Comparison of ENCODE assay signal across 2 cellular contexts in the genomic region with DNA sequence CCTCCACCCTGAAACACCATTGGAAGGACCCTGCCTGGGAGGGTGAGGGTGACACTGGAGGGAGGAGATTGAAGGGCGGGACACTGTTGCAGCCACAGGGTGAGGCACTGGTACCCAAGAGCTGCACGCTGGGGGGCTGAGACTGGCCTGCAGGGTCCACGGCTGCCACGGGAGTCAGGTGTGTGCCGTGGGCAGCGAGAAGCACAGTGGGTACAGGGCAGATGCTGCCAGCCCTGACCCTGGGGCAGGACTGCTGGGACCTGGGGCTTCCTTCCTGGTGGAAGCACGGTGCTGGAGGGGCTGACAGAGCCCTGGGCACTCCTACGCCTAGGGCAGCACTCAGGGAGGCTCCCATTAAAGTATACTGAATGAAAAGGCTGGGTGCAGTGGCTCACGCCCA.
A peak's percentile ranks its signal among the peaks of the same experiment; 100 is the strongest.
TF ChIP-seq lines count a peak whose summit lies in the region.

No MANE protein-coding gene starts in this region.

TF ChIP-seq in H1, 55 proteins besides CTCF, POLR2A, EP300 and RAD21:
- TF ChIP-seq TAF1 (IDR thresholded peaks at IDR 0.05; ENCODE audit: low read depth, low read length) (no peak), KDM1A (IDR thresholded peaks at IDR 0.05; ENCODE audit: borderline replicate concordance, low read length) (no peak), RNF2 (IDR thresholded peaks at IDR 0.05; ENCODE audit: borderline replicate concordance, low read depth, low read length, missing control alignments, poor library complexity, severe bottlenecking) (no peak), HDAC6 (IDR thresholded peaks at IDR 0.05; ENCODE audit: low read depth, low read length) (no peak), CTBP2 (IDR thresholded peaks at IDR 0.05; ENCODE audit: borderline replicate concordance, insufficient read depth, insufficient read length, low read length) (no peak), KDM5A (IDR thresholded peaks at IDR 0.05; ENCODE audit: low read length) (no peak), PHF8 (conservative IDR thresholded peaks at IDR 0.05; ENCODE audit: low read depth, low read length) (no peak), BACH1 (IDR thresholded peaks at IDR 0.05; ENCODE audit: low read length) (no peak), NRF1 (IDR thresholded peaks at IDR 0.05; ENCODE audit: low read depth, low read length) (no peak), CBX8 (IDR thresholded peaks at IDR 0.05; ENCODE audit: borderline replicate concordance, low read depth, low read length) (no peak)
- TF ChIP-seq, protein P1, sequence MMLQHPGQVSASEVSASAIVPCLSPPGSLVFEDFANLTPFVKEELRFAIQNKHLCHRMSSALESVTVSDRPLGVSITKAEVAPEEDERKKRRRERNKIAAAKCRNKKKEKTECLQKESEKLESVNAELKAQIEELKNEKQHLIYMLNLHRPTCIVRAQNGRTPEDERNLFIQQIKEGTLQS (IDR thresholded peaks at IDR 0.05; ENCODE audit: insufficient read depth, low read depth, low read length): no peak
- TF ChIP-seq, protein P2, sequence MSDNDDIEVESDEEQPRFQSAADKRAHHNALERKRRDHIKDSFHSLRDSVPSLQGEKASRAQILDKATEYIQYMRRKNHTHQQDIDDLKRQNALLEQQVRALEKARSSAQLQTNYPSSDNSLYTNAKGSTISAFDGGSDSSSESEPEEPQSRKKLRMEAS (IDR thresholded peaks at IDR 0.05): no peak

TF ChIP-seq in HepG2, 621 proteins besides CTCF, POLR2A, EP300 and RAD21:
- TF ChIP-seq, protein P3, sequence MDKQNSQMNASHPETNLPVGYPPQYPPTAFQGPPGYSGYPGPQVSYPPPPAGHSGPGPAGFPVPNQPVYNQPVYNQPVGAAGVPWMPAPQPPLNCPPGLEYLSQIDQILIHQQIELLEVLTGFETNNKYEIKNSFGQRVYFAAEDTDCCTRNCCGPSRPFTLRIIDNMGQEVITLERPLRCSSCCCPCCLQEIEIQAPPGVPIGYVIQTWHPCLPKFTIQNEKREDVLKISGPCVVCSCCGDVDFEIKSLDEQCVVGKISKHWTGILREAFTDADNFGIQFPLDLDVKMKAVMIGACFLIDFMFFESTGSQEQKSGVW (CRISPR knock-in tag; IDR thresholded peaks at IDR 0.05; ENCODE audit: borderline replicate concordance): no peak
- TF ChIP-seq TBX2 (CRISPR knock-in tag; IDR thresholded peaks at IDR 0.05; ENCODE audit: borderline replicate concordance) (0 out of 2 replicates have a peak, but pooled peaks have one; percentile 33), ZNF773 (CRISPR knock-in tag; IDR thresholded peaks at IDR 0.05; ENCODE audit: borderline replicate concordance) (no peak)
TF ChIP-seq in HepG2: peak in this region for 1.
